In the genomic region with DNA sequence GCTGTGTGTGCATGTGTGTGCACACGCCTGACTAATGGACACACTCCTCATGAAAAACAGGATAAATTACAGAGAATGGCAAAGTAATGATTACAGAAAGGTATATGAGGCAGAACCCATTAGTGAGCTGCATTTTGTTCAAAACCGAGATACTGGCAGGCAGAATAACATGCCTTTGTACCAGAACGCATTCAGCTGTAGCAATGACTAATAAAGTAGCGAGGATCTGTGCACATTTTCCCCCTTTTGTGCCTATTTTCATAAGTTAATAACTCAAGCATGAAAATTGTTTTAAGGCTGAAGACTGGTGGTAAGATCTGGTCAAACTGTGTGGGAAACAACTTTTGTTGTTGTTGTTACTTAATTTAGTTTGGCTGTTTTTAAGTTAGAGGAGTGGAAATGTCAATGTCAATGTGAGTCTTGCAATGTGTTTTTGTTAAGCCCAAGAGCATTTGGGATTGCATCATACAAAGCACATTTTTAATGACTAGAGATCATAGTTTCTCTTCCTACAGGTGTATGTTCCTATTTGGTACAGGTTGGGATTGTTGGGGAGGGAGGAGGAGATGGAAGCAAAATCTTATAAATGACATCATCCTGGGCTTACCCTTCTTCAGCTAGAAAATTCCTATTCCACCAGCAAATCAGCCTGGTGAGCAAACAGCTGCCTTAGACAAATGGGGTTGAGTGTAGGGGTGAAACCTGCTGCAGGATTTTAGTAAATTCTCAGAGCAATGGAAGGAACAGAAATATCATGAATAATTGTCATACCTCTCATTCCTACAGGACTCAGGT, we compare ENCODE assay signal across 7 cellular contexts.
A peak's percentile ranks its signal among the peaks of the same experiment; 100 is the strongest.
DNase-seq lines count a peak whose midpoint lies in the region; ATAC-seq and TF ChIP-seq lines count a peak whose summit lies in the region.
"Not testable (repeated sequence)": the region's sequence is repeated elsewhere in the genome, so short reads cannot be mapped to it uniquely, and the experiment has no call there.

No MANE protein-coding gene starts in this region.

- TF ChIP-seq CTCF in activated B cell treated with CpG ODN at 0.5 μM for 24 hours (IDR thresholded peaks at IDR 0.05); astrocyte of the spinal cord (IDR thresholded peaks at IDR 0.05; ENCODE audit: low read depth, low read length): not testable (repeated sequence)

- not testable (repeated sequence) for H3K4me1 Mint-ChIP-seq in activated B cell treated with CpG ODN at 0.5 μM for 24 hours

- H2BK15ac ChIP-seq in mesendoderm (replicated peaks; ENCODE audit: low read depth): not testable (repeated sequence)

- in situ Hi-C loops in astrocyte of the spinal cord (cut with HindIII; ENCODE audit: low sequenced_read_pairs): not testable (repeated sequence)

- not testable (repeated sequence) for H3K4me2 ChIP-seq in mesendoderm (ENCODE audit: low read length)

- H3K27ac ChIP-seq in mesendoderm (ENCODE audit: low read depth, low read length): not testable (repeated sequence)

- not testable (repeated sequence) for H3K27me3 ChIP-seq in mesendoderm (ENCODE audit: insufficient read depth, low read length, poor library complexity)

- H3K4me1 ChIP-seq in mesendoderm (ENCODE audit: control insufficient read depth, low read depth, low read length): not testable (repeated sequence)

- not testable (repeated sequence) for H3K4me3 ChIP-seq in astrocyte of the spinal cord (ENCODE audit: low read depth, low read length); mesendoderm (ENCODE audit: low read length)

- POLR2A ChIA-PET in activated B cell treated with CpG ODN at 0.5 μM for 24 hours (lab: Charles Lee): not testable (repeated sequence)

- H3K56ac ChIP-seq in mesendoderm (ENCODE audit: low read length): not testable (repeated sequence)

- not testable (repeated sequence) for H2AK5ac ChIP-seq in mesendoderm (ENCODE audit: low read length)

- not testable (repeated sequence) for H3K23ac ChIP-seq in mesendoderm (ENCODE audit: low read length)

- not testable (repeated sequence) for H3K4me3 Mint-ChIP-seq in activated B cell treated with CpG ODN at 0.5 μM for 24 hours

- H3K4ac ChIP-seq in mesendoderm (ENCODE audit: low read depth, low read length): not testable (repeated sequence)

- WGBS in mesendoderm (ENCODE audit: extremely low coverage, insufficient coverage, low lambda C conversion rate): no CpG with 5 or more reads among the region's 4 CpGs

- not testable (repeated sequence) for H3K9me3 Mint-ChIP-seq in activated B cell treated with CpG ODN at 0.5 μM for 24 hours

- H3K79me2 ChIP-seq in mesendoderm (ENCODE audit: control insufficient read depth, insufficient read depth, low read length): not testable (repeated sequence)

- H3K9ac ChIP-seq in mesendoderm (ENCODE audit: low read length): not testable (repeated sequence)

- H3K36me3 Mint-ChIP-seq in activated B cell treated with CpG ODN at 0.5 μM for 24 hours (ENCODE audit: low read depth): not testable (repeated sequence)

- not testable (repeated sequence) for H4K5ac ChIP-seq in mesendoderm (ENCODE audit: low read length)

- H3K36me3 ChIP-seq in mesendoderm (ENCODE audit: control insufficient read depth, insufficient read depth, low read length): not testable (repeated sequence)

- not testable (repeated sequence) for H3K79me1 ChIP-seq in mesendoderm (ENCODE audit: low read length)

- H2BK5ac ChIP-seq in mesendoderm (ENCODE audit: low read length): not testable (repeated sequence)

- intact Hi-C loops in activated B cell treated with CpG ODN at 0.5 μM for 24 hours (cut with micrococcal nuclease): not testable (repeated sequence)

- not testable (repeated sequence) for H2BK120ac ChIP-seq in mesendoderm (ENCODE audit: low read depth, low read length)

- peak overlapping the region; percentile 56 for H3K27ac Mint-ChIP-seq in activated B cell treated with CpG ODN at 0.5 μM for 24 hours

- not testable (repeated sequence) for H3K27me3 Mint-ChIP-seq in activated B cell treated with CpG ODN at 0.5 μM for 24 hours

- peak; percentile 15 for DNase-seq in NCI-H226
- DNase-seq in activated B cell treated with CpG ODN at 0.5 μM for 24 hours: not testable (repeated sequence)
- DNase-seq in astrocyte of the spinal cord (ENCODE audit: low read depth, low spot score): peak; percentile 1
- peak; percentile 11 for DNase-seq in mesendoderm

- not testable (repeated sequence) for H4K8ac ChIP-seq in mesendoderm (ENCODE audit: low read depth, low read length)

- not testable (repeated sequence) for H3K18ac ChIP-seq in mesendoderm (ENCODE audit: low read length)

- ATAC-seq in GM18868 (IDR thresholded peaks at IDR 0.05; ENCODE audit: unreplicated experiment) (peak; percentile 71), HG02884 (IDR thresholded peaks at IDR 0.05; ENCODE audit: unreplicated experiment) (peak; percentile 70), activated B cell treated with CpG ODN at 0.5 μM for 24 hours (ENCODE audit: low read depth) (peak; percentile 81), esophagus mucosa (peak; percentile 54)

- CTCF ChIA-PET in activated B cell treated with CpG ODN at 0.5 μM for 24 hours (lab: Charles Lee): not testable (repeated sequence)
